1 cellular context compared by ENCODE assay signal in genomic region chr6:144149894-144150672, GRCh38.
TF ChIP-seq lines count a peak whose summit lies in the region.

Gene STX11, plus strand, starts transcription at chr6:144150517. Its CDS starts 36,111 bp downstream, at chr6:144186628.

TF ChIP-seq in K562, 482 proteins besides CTCF, POLR2A, EP300 and RAD21 (continued from another document and continues in another):
- TF ChIP-seq CUX1 (CRISPR knock-in tag; IDR thresholded peaks at IDR 0.05) (no peak), ZC3H11A (IDR thresholded peaks at IDR 0.05; ENCODE audit: low read depth, low read length) (no peak), NR2C2 (CRISPR knock-in tag; IDR thresholded peaks at IDR 0.05) (no peak), NR2C2 (tag; IDR thresholded peaks at IDR 0.05) (no peak), CXXC5 (CRISPR knock-in tag; IDR thresholded peaks at IDR 0.05) (peak; percentile 76), PHB2 (IDR thresholded peaks at IDR 0.05; ENCODE audit: low read depth) (no peak), ZZZ3 (IDR thresholded peaks at IDR 0.05) (no peak), PPARD (CRISPR knock-in tag; IDR thresholded peaks at IDR 0.05) (no peak), ZNF589 (CRISPR knock-in tag; IDR thresholded peaks at IDR 0.05; ENCODE audit: low read depth) (no peak), ILF3 (IDR thresholded peaks at IDR 0.05; ENCODE audit: borderline replicate concordance) (no peak), SIRT6 (IDR thresholded peaks at IDR 0.05; ENCODE audit: low read depth, low read length) (no peak), ZNF436 (CRISPR knock-in tag; IDR thresholded peaks at IDR 0.05) (no peak), RBM17 (IDR thresholded peaks at IDR 0.05; ENCODE audit: borderline replicate concordance, low read depth, low read length) (no peak), SNAPC5 (CRISPR knock-in tag; IDR thresholded peaks at IDR 0.05) (no peak), RFX7 (CRISPR knock-in tag; IDR thresholded peaks at IDR 0.05) (no peak), ZBTB49 (CRISPR knock-in tag; IDR thresholded peaks at IDR 0.05; ENCODE audit: borderline replicate concordance) (no peak), MTA2 (IDR thresholded peaks at IDR 0.05; ENCODE audit: low read depth) (no peak), DNMT1 (IDR thresholded peaks at IDR 0.05) (no peak), CHAMP1 (IDR thresholded peaks at IDR 0.05) (no peak), RHOXF2B (CRISPR knock-in tag; conservative IDR thresholded peaks at IDR 0.05) (no peak), UBTF (IDR thresholded peaks at IDR 0.05; ENCODE audit: borderline replicate concordance in 1 of 2, low read depth in 2 of 2, low read length in 2 of 2) (peak; percentile 89 to 96), RBM39 (optimal IDR thresholded peaks at IDR 0.05; ENCODE audit: low read depth, low read length) (no peak), SMAD4 (CRISPR knock-in tag; conservative IDR thresholded peaks at IDR 0.05) (peak; percentile 63), ETV5 (CRISPR knock-in tag; IDR thresholded peaks at IDR 0.05; ENCODE audit: low read depth) (peak; percentile 67; the same call in 1 of the 2 replicates), RCOR1 (IDR thresholded peaks at IDR 0.05; ENCODE audit: borderline replicate concordance in 1 of 2, low read depth in 2 of 2, low read length in 2 of 2) (no peak), CHCHD3 (CRISPR knock-in tag; IDR thresholded peaks at IDR 0.05) (no peak), ETV6 (IDR thresholded peaks at IDR 0.05; ENCODE audit: borderline replicate concordance in 1 of 2, low read depth in 2 of 2, low read length in 1 of 2) (no peak), ETV6 (CRISPR knock-in tag; IDR thresholded peaks at IDR 0.05; ENCODE audit: borderline replicate concordance) (no peak), DPF2 (IDR thresholded peaks at IDR 0.05) (no peak), SMC3 (conservative IDR thresholded peaks at IDR 0.05; ENCODE audit: insufficient read depth, low read depth, low read length) (no peak), GABPB1 (CRISPR knock-in tag; IDR thresholded peaks at IDR 0.05) (0 out of 2 replicates have a peak, but pooled peaks have one; percentile 44), MGA (IDR thresholded peaks at IDR 0.05) (peak; percentile 43; the same call in 1 of the 2 replicates), ZNF449 (CRISPR knock-in tag; IDR thresholded peaks at IDR 0.05) (no peak)
